In the genomic region with DNA sequence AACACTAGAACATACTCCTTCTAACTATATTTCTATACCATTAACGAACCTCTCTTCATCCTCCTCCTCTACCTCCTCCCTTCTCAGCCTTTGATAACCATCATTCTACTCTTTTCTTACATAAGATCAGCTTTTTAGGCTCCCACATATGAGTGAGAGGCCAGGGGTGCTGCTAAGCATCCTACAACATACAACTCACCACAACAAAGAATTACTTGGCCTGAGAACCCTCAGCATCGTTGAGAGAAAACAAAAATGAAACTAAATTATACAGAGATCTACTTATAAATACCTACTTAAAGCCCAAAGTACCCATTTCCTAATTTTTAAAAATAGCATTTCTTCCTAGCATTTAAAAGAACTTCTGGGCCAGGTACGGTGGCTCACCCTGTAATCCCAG, we compare ENCODE assay signal across 14 cellular contexts.
DNase-seq lines count a peak whose midpoint lies in the region; ATAC-seq and TF ChIP-seq lines count a peak whose summit lies in the region.
"Had no signal": no experiment of that assay in that cellular context is flagged by ENCODE, and none has a peak within 500 bp of the region (broad histone marks: within the 10 kb centered on the region; RNA-seq: fewer than 3 reads in every experiment).

No MANE protein-coding gene starts in this region.

- H3K9ac ChIP-seq in SU-DHL-6 (ENCODE audit: low read length), result no peak overlapping the region

- TF ChIP-seq CTCF in SU-DHL-6 (IDR thresholded peaks at IDR 0.05; ENCODE audit: insufficient read depth, low read length, poor library complexity, severe bottlenecking) (no peak), natural killer cell (IDR thresholded peaks at IDR 0.05) (no peak), progenitor cell of endocrine pancreas (IDR thresholded peaks at IDR 0.05; ENCODE audit: unreplicated experiment) (no peak)

- intact Hi-C loops in natural killer cell (cut with micrococcal nuclease), result no loop called here

- POLR2A ChIA-PET in activated CD4-positive, alpha-beta T cell treated with anti-CD3 and anti-CD28 coated beads, Interleukin-2, amount 10 ng/mL, durations not matched to agents 7 days and 5 days (lab: Charles Lee), result no interaction called here

- no peaks in the 10 kb centered on the region for H3K9me2 ChIP-seq in SU-DHL-6 (replicated peaks; ENCODE audit: insufficient read depth, low read length)

- no peaks in the 10 kb centered on the region for H3K36me3 Mint-ChIP-seq in activated CD4-positive, alpha-beta T cell treated with anti-CD3 and anti-CD28 coated beads, Interleukin-2, amount 10 ng/mL, durations not matched to agents 7 days and 5 days (ENCODE audit: low read depth)
- H3K36me3 Mint-ChIP-seq in natural killer cell, result no peaks in the 10 kb centered on the region
- H3K36me3 Mint-ChIP-seq in progenitor cell of endocrine pancreas (ENCODE audit: insufficient read depth), result peaks cover 4% of the 10 kb centered on the region

- H3K27ac Mint-ChIP-seq in activated CD4-positive, alpha-beta T cell treated with anti-CD3 and anti-CD28 coated beads, Interleukin-2, amount 10 ng/mL, durations not matched to agents 7 days and 5 days, result peak overlapping the region; percentile 9
- H3K27ac Mint-ChIP-seq in natural killer cell, result peak overlapping the region; percentile 12 to 37
- no peak overlapping the region for H3K27ac Mint-ChIP-seq in progenitor cell of endocrine pancreas

- H4K20me1 ChIP-seq in SU-DHL-6 (ENCODE audit: low read depth, low read length), result no peaks in the 10 kb centered on the region

- H3K79me2 ChIP-seq in SU-DHL-6 (ENCODE audit: insufficient read depth, low read length), result no peaks in the 10 kb centered on the region

- peak; percentile 48 for ATAC-seq in GM21723 (IDR thresholded peaks at IDR 0.05; ENCODE audit: unreplicated experiment)
- peak in 1 of 3 donors; percentile 69 for ATAC-seq in natural killer cell
- ATAC-seq: A549, gastrocnemius medialis had no signal

- H3K4me3 ChIP-seq in SU-DHL-6 (ENCODE audit: insufficient read depth, low read length, poor library complexity, severe bottlenecking), result no peak overlapping the region
- H3K4me3 ChIP-seq: A549, gastrocnemius medialis, Peyer's patch, vagina had no signal

- H3K4me1 Mint-ChIP-seq in activated CD4-positive, alpha-beta T cell treated with anti-CD3 and anti-CD28 coated beads, Interleukin-2, amount 10 ng/mL, durations not matched to agents 7 days and 5 days, result peaks cover 20% of the 10 kb centered on the region
- H3K4me1 Mint-ChIP-seq in natural killer cell (peaks cover 10 to 12% of the 10 kb centered on the region in 2 donors), progenitor cell of endocrine pancreas (ENCODE audit: low read depth) (peaks cover 25% of the 10 kb centered on the region)

- H3K4me2 ChIP-seq in SU-DHL-6 (ENCODE audit: low read depth, low read length, poor library complexity, severe bottlenecking), result peak overlapping the region; percentile 14
- H3K4me2 ChIP-seq: A549 had no signal

- no peaks in the 10 kb centered on the region for H3K9me3 Mint-ChIP-seq in activated CD4-positive, alpha-beta T cell treated with anti-CD3 and anti-CD28 coated beads, Interleukin-2, amount 10 ng/mL, durations not matched to agents 7 days and 5 days
- H3K9me3 Mint-ChIP-seq in natural killer cell, result no peaks in the 10 kb centered on the region
- H3K9me3 Mint-ChIP-seq in progenitor cell of endocrine pancreas (ENCODE audit: low read depth), result no peaks in the 10 kb centered on the region

- CTCF ChIA-PET in activated CD4-positive, alpha-beta T cell treated with anti-CD3 and anti-CD28 coated beads, Interleukin-2, amount 10 ng/mL, durations not matched to agents 7 days and 5 days (lab: Charles Lee), result no interaction called here

- H3K4me3 Mint-ChIP-seq in activated CD4-positive, alpha-beta T cell treated with anti-CD3 and anti-CD28 coated beads, Interleukin-2, amount 10 ng/mL, durations not matched to agents 7 days and 5 days, result peak overlapping the region; percentile 1
- H3K4me3 Mint-ChIP-seq in natural killer cell (peak overlapping the region; percentile 54), progenitor cell of endocrine pancreas (ENCODE audit: low read depth) (no peak overlapping the region)

- no peaks in the 10 kb centered on the region for H3K27me3 Mint-ChIP-seq in activated CD4-positive, alpha-beta T cell treated with anti-CD3 and anti-CD28 coated beads, Interleukin-2, amount 10 ng/mL, durations not matched to agents 7 days and 5 days
- H3K27me3 Mint-ChIP-seq in natural killer cell (ENCODE audit: low read depth in 2 of 2) (no peaks in the 10 kb centered on the region), progenitor cell of endocrine pancreas (no peaks in the 10 kb centered on the region)

- H3K27ac ChIP-seq in SU-DHL-6 (ENCODE audit: low read depth, low read length), result no peak overlapping the region
- H3K27ac ChIP-seq: A549, gastrocnemius medialis, Peyer's patch, vagina had no signal

- H3K36me3 ChIP-seq in SU-DHL-6 (ENCODE audit: low read length), result no peaks in the 10 kb centered on the region
- H3K36me3 ChIP-seq: gastrocnemius medialis, Peyer's patch had no signal

- peak; percentile 55 for DNase-seq in activated CD4-positive, alpha-beta T cell treated with anti-CD3 and anti-CD28 coated beads, Interleukin-2, amount 10 ng/mL, durations not matched to agents 7 days and 5 days
- DNase-seq in activated CD4-positive, alpha-beta T cell treated with anti-CD3 and anti-CD28 coated beads, Interleukin-2, amount 50 U/mL, for 48 hours, result no peak
- no peak for DNase-seq in natural killer cell
- DNase-seq in DMS53 (lab: John Stamatoyannopoulos, UW), result no peak
- no peak for DNase-seq in SKM-1 (lab: John Stamatoyannopoulos, UW; ENCODE audit: unreplicated experiment)
- DNase-seq in progenitor cell of endocrine pancreas (ENCODE audit: low spot score, unreplicated experiment), result no peak
- DNase-seq: gastrocnemius medialis, islet precursor cell, NCI-H345, Peyer's patch had no signal

- H3K27me3 ChIP-seq in SU-DHL-6 (ENCODE audit: low read length), result no peaks in the 10 kb centered on the region
- H3K27me3 ChIP-seq: gastrocnemius medialis, Peyer's patch, vagina had no signal

- no peak overlapping the region for H2AFZ ChIP-seq in SU-DHL-6 (ENCODE audit: low read depth, low read length, severe bottlenecking)

- H3K9me3 ChIP-seq in SU-DHL-6 (ENCODE audit: insufficient read depth, low read length), result no peaks in the 10 kb centered on the region
- H3K9me3 ChIP-seq: A549, gastrocnemius medialis, Peyer's patch, vagina had no signal

- no peaks in the 10 kb centered on the region for H3F3A ChIP-seq in SU-DHL-6 (ENCODE audit: insufficient read depth)
